Comparison of ENCODE assay signal across 1 cellular context in genomic region chr17:9389116-9389515, GRCh38.
TF ChIP-seq lines count a peak whose summit lies in the region.

No MANE protein-coding gene starts in this region.

TF ChIP-seq in GM12878, 131 proteins besides CTCF, POLR2A, EP300 and RAD21 (continued from another document and continues in another):
- TF ChIP-seq RELB (IDR thresholded peaks at IDR 0.05; ENCODE audit: low read depth) = peak; percentile 94
- TF ChIP-seq ZZZ3 (IDR thresholded peaks at IDR 0.05; ENCODE audit: control insufficient read depth, insufficient read length, low read depth) = no peak
- no peak for TF ChIP-seq RB1 (IDR thresholded peaks at IDR 0.05; ENCODE audit: borderline replicate concordance)
- TF ChIP-seq EED (IDR thresholded peaks at IDR 0.05; ENCODE audit: low read depth) = peak; percentile 88
- TF ChIP-seq SP1 (IDR thresholded peaks at IDR 0.05; ENCODE audit: low read depth, low read length) = no peak
- 0 out of 2 replicates have a peak, but pooled peaks have one; percentile 68 for TF ChIP-seq TCF3 (IDR thresholded peaks at IDR 0.05; ENCODE audit: borderline replicate concordance, insufficient read depth, low read depth, low read length)
- peak; percentile 90 for TF ChIP-seq IKZF1 (conservative IDR thresholded peaks at IDR 0.05)
- TF ChIP-seq SMAD1 (IDR thresholded peaks at IDR 0.05; ENCODE audit: low read depth, partially characterized antibody) = no peak
- no peak for TF ChIP-seq SMAD5 (IDR thresholded peaks at IDR 0.05; ENCODE audit: low read depth)
- no peak for TF ChIP-seq ATF3 (IDR thresholded peaks at IDR 0.05; ENCODE audit: borderline replicate concordance, extremely low read depth, low read depth, low read length)
- no peak for TF ChIP-seq CEBPB (IDR thresholded peaks at IDR 0.05; ENCODE audit: borderline replicate concordance in 1 of 2, low read depth in 2 of 2, low read length in 2 of 2)
- no peak for TF ChIP-seq GABPA (IDR thresholded peaks at IDR 0.05; ENCODE audit: low read depth)
- peak; percentile 64 for TF ChIP-seq ATF7 (IDR thresholded peaks at IDR 0.05; ENCODE audit: low read depth)
- TF ChIP-seq ZBTB11 (CRISPR knock-in tag; IDR thresholded peaks at IDR 0.05) = no peak
- TF ChIP-seq WRNIP1 (IDR thresholded peaks at IDR 0.05; ENCODE audit: borderline replicate concordance, low read depth, low read length) = no peak
- TF ChIP-seq RELA (IDR thresholded peaks at IDR 0.05; ENCODE audit: borderline replicate concordance, partially characterized antibody) = peak; percentile 97
- TF ChIP-seq CREB1 (IDR thresholded peaks at IDR 0.05; ENCODE audit: low read depth) = peak; percentile 43; the same call in 1 of the 2 replicates
- TF ChIP-seq ZBED1 (IDR thresholded peaks at IDR 0.05; ENCODE audit: borderline replicate concordance) = 0 out of 2 replicates have a peak, but pooled peaks have one; percentile 33
- no peak for TF ChIP-seq FOS (IDR thresholded peaks at IDR 0.05; ENCODE audit: borderline replicate concordance, extremely low read depth, insufficient read length)
- TF ChIP-seq E4F1 (IDR thresholded peaks at IDR 0.05; ENCODE audit: borderline replicate concordance, partially characterized antibody) = no peak
- no peak for TF ChIP-seq POLR2AphosphoS2 (IDR thresholded peaks at IDR 0.05; ENCODE audit: low read depth, low read length)
- peak; percentile 76; the same call in 1 of the 2 replicates for TF ChIP-seq IRF4 (IDR thresholded peaks at IDR 0.05; ENCODE audit: low read depth, low read length)
- TF ChIP-seq ZBTB4 (CRISPR knock-in tag; IDR thresholded peaks at IDR 0.05) = no peak
- no peak for TF ChIP-seq PRDM15 (CRISPR knock-in tag; IDR thresholded peaks at IDR 0.05)
- TF ChIP-seq CHD4 (IDR thresholded peaks at IDR 0.05) = no peak
- TF ChIP-seq PAX5 (IDR thresholded peaks at IDR 0.05; ENCODE audit: borderline replicate concordance, low read depth, low read length) = peak; percentile 56
- peak; percentile 15; the same call in 1 of the 2 replicates for TF ChIP-seq ZNF217 (IDR thresholded peaks at IDR 0.05)
- TF ChIP-seq MTA3 (IDR thresholded peaks at IDR 0.05; ENCODE audit: borderline replicate concordance, low read length) = peak; percentile 85; the same call in 1 of the 2 replicates
- peak; percentile 84 for TF ChIP-seq BCL11A (IDR thresholded peaks at IDR 0.05; ENCODE audit: low read depth, low read length)
- TF ChIP-seq NFYA (IDR thresholded peaks at IDR 0.05; ENCODE audit: borderline replicate concordance, low read depth, low read length) = no peak
- no peak for TF ChIP-seq RFX5 (IDR thresholded peaks at IDR 0.05; ENCODE audit: low read depth, low read length)
- no peak for TF ChIP-seq YBX1 (IDR thresholded peaks at IDR 0.05)
- TF ChIP-seq CHD1 (IDR thresholded peaks at IDR 0.05; ENCODE audit: low read depth, low read length) = no peak
- TF ChIP-seq NR2F1 (conservative IDR thresholded peaks at IDR 0.05) = peak; percentile 70
- TF ChIP-seq SUZ12 (IDR thresholded peaks at IDR 0.05; ENCODE audit: unreplicated experiment) = no peak
- peak; percentile 49; the same call in 1 of the 2 replicates for TF ChIP-seq MEF2A (IDR thresholded peaks at IDR 0.05; ENCODE audit: insufficient read depth, low read depth, low read length)
- TF ChIP-seq BCLAF1 (IDR thresholded peaks at IDR 0.05) = no peak
- TF ChIP-seq CREM (IDR thresholded peaks at IDR 0.05; ENCODE audit: low read depth) = peak; percentile 62; the same call in 1 of the 2 replicates
- TF ChIP-seq POLR2AphosphoS5 (IDR thresholded peaks at IDR 0.05; ENCODE audit: low read length) = no peak
- peak; percentile 89 to 92 for TF ChIP-seq IKZF2 (IDR thresholded peaks at IDR 0.05)
- TF ChIP-seq PKNOX1 (IDR thresholded peaks at IDR 0.05) = peak; percentile 44
- TF ChIP-seq RAD51 (IDR thresholded peaks at IDR 0.05) = peak; percentile 58; the same call in 1 of the 2 replicates
